ENCODE assay signal across 10 cellular contexts in genomic region chr17:38874505-38875419, GRCh38. TPM values are rescaled to one million over a fixed set of nuclear protein-coding genes. Genes with fewer than 3 reads are reported as not detected.
DNase-seq lines count a peak whose midpoint lies in the region; ATAC-seq and TF ChIP-seq lines count a peak whose summit lies in the region.
"Had no signal": no experiment of that assay in that cellular context is flagged by ENCODE, and none has a peak within 500 bp of the region (broad histone marks: within the 10 kb centered on the region; RNA-seq: fewer than 3 reads in every experiment).

No MANE protein-coding gene starts in this region.

- peak overlapping the region; percentile 47 for H3K9ac ChIP-seq in iPS-15b (ENCODE audit: low read depth, low read length)
- H3K9ac ChIP-seq in subcutaneous abdominal adipose tissue (ENCODE audit: low read length in 5 of 5) = peak overlapping the region; percentile 37 to 73 (median 59)

- no peaks in the 10 kb centered on the region for H3K9me3 ChIP-seq in iPS-15b (ENCODE audit: control insufficient read depth, insufficient read depth, low read length)
- H3K9me3 ChIP-seq in subcutaneous abdominal adipose tissue (ENCODE audit: control insufficient read depth in 5 of 5, low read length in 5 of 5) = no peaks in the 10 kb centered on the region
- no peaks in the 10 kb centered on the region for H3K9me3 ChIP-seq in WERI-Rb-1 (ENCODE audit: severe bottlenecking)
- H3K9me3 ChIP-seq: prostate gland had no signal

- no peak for TF ChIP-seq CTCF in WERI-Rb-1 (IDR thresholded peaks at IDR 0.05; ENCODE audit: low read depth, low read length)

- no peak for ATAC-seq in activated CD4-positive, alpha-beta T cell treated with anti-CD3 and anti-CD28 coated beads for 36 hours
- no peak for ATAC-seq in activated naive CD8-positive, alpha-beta T cell treated with anti-CD3 and anti-CD28 coated beads, Interleukin-2, amount 10 ng/mL, durations not matched to agents 7 days and 5 days (ENCODE audit: low read depth)
- no peak for ATAC-seq in GM21529 (IDR thresholded peaks at IDR 0.05; ENCODE audit: unreplicated experiment)

- H3K4me1 Mint-ChIP-seq in activated CD4-positive, alpha-beta T cell treated with anti-CD3 and anti-CD28 coated beads for 36 hours = peaks cover 78% of the 10 kb centered on the region
- peaks cover 71% of the 10 kb centered on the region for H3K4me1 Mint-ChIP-seq in activated naive CD8-positive, alpha-beta T cell treated with anti-CD3 and anti-CD28 coated beads, Interleukin-2, amount 10 ng/mL, durations not matched to agents 7 days and 5 days

- intact Hi-C loops in activated CD4-positive, alpha-beta T cell treated with anti-CD3 and anti-CD28 coated beads for 36 hours (cut with DNase I, micrococcal nuclease) = loop anchor here (5.0 kb wide), 6 partner anchors 68 to 528 kb away; partner anchors contain the start of genes CACNB1 (in 1 of the 2), FBXL20 (in 1 of the 2), FBXO47 (in 1 of the 2) and PSMB3 (in 1 of the 2)

- POLR2A ChIA-PET in activated CD4-positive, alpha-beta T cell treated with anti-CD3 and anti-CD28 coated beads for 36 hours (lab: Charles Lee) = no interaction called here
- POLR2A ChIA-PET in activated naive CD8-positive, alpha-beta T cell treated with anti-CD3 and anti-CD28 coated beads, Interleukin-2, amount 10 ng/mL, durations not matched to agents 7 days and 5 days (lab: Charles Lee) = interaction anchor here (0.7 to 7.2 kb wide), 5 partner anchors 11 to 279 kb away, joined by 3 to 58 read pairs (median 3); no protein-coding TSS in a partner anchor

- H3K9me3 Mint-ChIP-seq in activated CD4-positive, alpha-beta T cell treated with anti-CD3 and anti-CD28 coated beads for 36 hours (ENCODE audit: low read depth) = no peaks in the 10 kb centered on the region
- H3K9me3 Mint-ChIP-seq in activated naive CD8-positive, alpha-beta T cell treated with anti-CD3 and anti-CD28 coated beads, Interleukin-2, amount 10 ng/mL, durations not matched to agents 7 days and 5 days = no peaks in the 10 kb centered on the region

- H3K4me3 ChIP-seq in iPS-15b (ENCODE audit: low read depth, low read length) (no peak overlapping the region), subcutaneous abdominal adipose tissue (ENCODE audit: low read depth in 1 of 5, low read length in 5 of 5) (peak overlapping the region in 4 of 5 donors; percentile 28 to 55 (median 38)), WERI-Rb-1 (ENCODE audit: low read depth, low read length) (no peak overlapping the region)
- H3K4me3 ChIP-seq: prostate gland had no signal

- H3K27me3 ChIP-seq in iPS-15b (ENCODE audit: control insufficient read depth, insufficient read depth, low read length) = no peaks in the 10 kb centered on the region
- H3K27me3 ChIP-seq in subcutaneous abdominal adipose tissue (ENCODE audit: control insufficient read depth in 5 of 5, insufficient read depth in 4 of 5, low read length in 5 of 5) = no peaks in the 10 kb centered on the region
- H3K27me3 ChIP-seq in WERI-Rb-1 (ENCODE audit: insufficient read depth, low read depth, severe bottlenecking) = no peaks in the 10 kb centered on the region

- CTCF ChIA-PET in activated CD4-positive, alpha-beta T cell treated with anti-CD3 and anti-CD28 coated beads for 36 hours (lab: Charles Lee) = interaction anchor here (0.6 to 2.1 kb wide), 2 partner anchors 29 to 51 kb away, joined by 3 to 5 read pairs; no protein-coding TSS in a partner anchor

- no peak overlapping the region for H3K4me3 Mint-ChIP-seq in activated CD4-positive, alpha-beta T cell treated with anti-CD3 and anti-CD28 coated beads for 36 hours
- H3K4me3 Mint-ChIP-seq in activated naive CD8-positive, alpha-beta T cell treated with anti-CD3 and anti-CD28 coated beads, Interleukin-2, amount 10 ng/mL, durations not matched to agents 7 days and 5 days = peak overlapping the region; percentile 97

- DNase-seq in activated CD4-positive, alpha-beta T cell treated with anti-CD3 and anti-CD28 coated beads for 36 hours = no peak
- DNase-seq in activated CD4-positive, alpha-beta T cell treated with anti-CD3 and anti-CD28 coated beads, Interleukin-2, amount 50 U/mL, for 1 hour = no peak
- no peak for DNase-seq in activated naive CD8-positive, alpha-beta T cell treated with anti-CD3 and anti-CD28 coated beads, Interleukin-2, amount 10 ng/mL, durations not matched to agents 7 days and 5 days
- DNase-seq in WERI-Rb-1 = no peak
- no peak for DNase-seq in stimulated activated CD4-positive, alpha-beta T cell treated with anti-CD3 and anti-CD28 coated beads, Interleukin-12 subunit alpha, Interleukin-12 subunit beta, amount 100 ng/mL, for 4 hours
- DNase-seq: cortex of kidney had no signal

- peak overlapping the region; percentile 53 for H3K27ac Mint-ChIP-seq in activated CD4-positive, alpha-beta T cell treated with anti-CD3 and anti-CD28 coated beads for 36 hours
- H3K27ac Mint-ChIP-seq in activated naive CD8-positive, alpha-beta T cell treated with anti-CD3 and anti-CD28 coated beads, Interleukin-2, amount 10 ng/mL, durations not matched to agents 7 days and 5 days = peak overlapping the region; percentile 79

- H3K36me3 ChIP-seq in iPS-15b (ENCODE audit: control insufficient read depth, insufficient read depth, low read length) = no peaks in the 10 kb centered on the region
- H3K36me3 ChIP-seq in subcutaneous abdominal adipose tissue (ENCODE audit: control insufficient read depth in 5 of 5, insufficient read depth in 5 of 5, low read length in 5 of 5) = peaks cover 0 to 39% (median 21%) of the 10 kb centered on the region in 5 donors
- H3K36me3 ChIP-seq in WERI-Rb-1 = peaks cover 7% of the 10 kb centered on the region
- H3K36me3 ChIP-seq: prostate gland had no signal

- H3K27ac ChIP-seq in subcutaneous abdominal adipose tissue (ENCODE audit: low read depth, low read length) (peak overlapping the region; percentile 98), WERI-Rb-1 (no peak overlapping the region)
- H3K27ac ChIP-seq: prostate gland had no signal

- H3K4me1 ChIP-seq in iPS-15b (ENCODE audit: control insufficient read depth, insufficient read depth, low read length) (peaks cover 34% of the 10 kb centered on the region), subcutaneous abdominal adipose tissue (ENCODE audit: control insufficient read depth in 5 of 5, insufficient read depth in 5 of 5, low read length in 5 of 5) (peaks cover 25 to 82% (median 78%) of the 10 kb centered on the region in 5 donors)

- H3K36me3 Mint-ChIP-seq in activated CD4-positive, alpha-beta T cell treated with anti-CD3 and anti-CD28 coated beads for 36 hours (ENCODE audit: low read depth) = peaks cover 29% of the 10 kb centered on the region
- H3K36me3 Mint-ChIP-seq in activated naive CD8-positive, alpha-beta T cell treated with anti-CD3 and anti-CD28 coated beads, Interleukin-2, amount 10 ng/mL, durations not matched to agents 7 days and 5 days = peaks cover 34% of the 10 kb centered on the region

- no peaks in the 10 kb centered on the region for H3K27me3 Mint-ChIP-seq in activated CD4-positive, alpha-beta T cell treated with anti-CD3 and anti-CD28 coated beads for 36 hours
- no peaks in the 10 kb centered on the region for H3K27me3 Mint-ChIP-seq in activated naive CD8-positive, alpha-beta T cell treated with anti-CD3 and anti-CD28 coated beads, Interleukin-2, amount 10 ng/mL, durations not matched to agents 7 days and 5 days

RNA-seq across cellular contexts. Expression of gene LASP1, which starts 4.9 kb away (rescaled TPM):
- 100 to 1,000 TPM; 119 to 144 TPM for total RNA-seq in activated CD4-positive, alpha-beta T cell treated with anti-CD3 and anti-CD28 coated beads for 36 hours
- total RNA-seq in activated naive CD8-positive, alpha-beta T cell treated with anti-CD3 and anti-CD28 coated beads, Interleukin-2, amount 10 ng/mL, durations not matched to agents 7 days and 5 days = 100 to 1,000 TPM; 227 to 236 TPM

RNA-seq across cellular contexts. Expression of gene RPL23, which starts 21.2 kb away (rescaled TPM):
- 1,000 to 10,000 TPM; 1,886 to 1,896 TPM for total RNA-seq in activated CD4-positive, alpha-beta T cell treated with anti-CD3 and anti-CD28 coated beads for 36 hours
- 1,000 to 10,000 TPM; 1,166 to 1,188 TPM for total RNA-seq in activated naive CD8-positive, alpha-beta T cell treated with anti-CD3 and anti-CD28 coated beads, Interleukin-2, amount 10 ng/mL, durations not matched to agents 7 days and 5 days

RNA-seq across cellular contexts. Expression of gene CWC25, which starts 49.6 kb away (rescaled TPM):
- 10 to 100 TPM; 23.3 to 24.0 TPM for total RNA-seq in activated CD4-positive, alpha-beta T cell treated with anti-CD3 and anti-CD28 coated beads for 36 hours
- total RNA-seq in activated naive CD8-positive, alpha-beta T cell treated with anti-CD3 and anti-CD28 coated beads, Interleukin-2, amount 10 ng/mL, durations not matched to agents 7 days and 5 days = 10 to 100 TPM; 35.2 to 37.5 TPM

Comparison
In these comparisons a context has a peak if more than half of its experiments do, and no peak if none do; other contexts are left out.
1. H3K4me3 ChIP-seq: peak in subcutaneous abdominal adipose tissue (4 of 5); none in iPS-15b (single experiment) and WERI-Rb-1 (single experiment).